Comparison of ENCODE assay signal across 20 cellular contexts in the genomic region with DNA sequence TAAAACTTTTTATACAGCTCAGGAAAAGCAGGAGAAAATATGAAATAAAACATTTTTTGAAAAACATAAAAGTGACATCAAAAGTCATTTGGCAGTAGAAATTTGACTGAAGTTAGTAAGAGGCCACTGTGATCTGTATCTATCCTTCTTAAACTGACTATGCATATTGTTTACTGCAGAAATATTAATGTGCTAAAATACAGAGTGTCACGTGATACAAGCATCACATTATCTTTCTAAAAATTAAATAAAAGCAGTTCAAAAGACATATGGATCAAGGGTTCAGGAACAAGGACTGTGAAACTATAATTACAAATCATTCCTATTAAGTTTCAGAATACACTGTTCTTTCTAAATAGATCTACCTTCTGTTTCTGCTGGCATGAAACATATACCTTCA.
"Had no signal": no experiment of that assay in that cellular context is flagged by ENCODE, and none has a peak within 500 bp of the region (broad histone marks: within the 10 kb centered on the region; RNA-seq: fewer than 3 reads in every experiment).

No MANE protein-coding gene starts in this region.

- H3K4me2 ChIP-seq: KMS-11, SK-N-SH had no signal

- FAIRE-seq: HepG2 had no signal

- H3K9ac ChIP-seq: KMS-11, SK-N-SH had no signal

- H3K27ac ChIP-seq: KMS-11, RWPE1 had no signal

- DNase-seq: IMR-90, Kasumi-1, MM.1S, NCI-H1092 treated with DMSO at 0.1 percent for 48 hours, NCI-H1436, NCI-H187, NCI-H2029, NCI-H2081 treated with DMSO at 0.1 percent for 48 hours, NCI-H2171, NCI-H226, NCI-H446, NCI-H510A, NCI-H524 treated with DMSO at 0.1 percent for 48 hours, NCI-H69, NCI-H774, SHP77, SK-N-SH had no signal

- H3K9me3 ChIP-seq: SK-N-SH had no signal

- ATAC-seq: HepG2 had no signal
